Comparison of ENCODE assay signal across 1 cellular context in the genomic region with DNA sequence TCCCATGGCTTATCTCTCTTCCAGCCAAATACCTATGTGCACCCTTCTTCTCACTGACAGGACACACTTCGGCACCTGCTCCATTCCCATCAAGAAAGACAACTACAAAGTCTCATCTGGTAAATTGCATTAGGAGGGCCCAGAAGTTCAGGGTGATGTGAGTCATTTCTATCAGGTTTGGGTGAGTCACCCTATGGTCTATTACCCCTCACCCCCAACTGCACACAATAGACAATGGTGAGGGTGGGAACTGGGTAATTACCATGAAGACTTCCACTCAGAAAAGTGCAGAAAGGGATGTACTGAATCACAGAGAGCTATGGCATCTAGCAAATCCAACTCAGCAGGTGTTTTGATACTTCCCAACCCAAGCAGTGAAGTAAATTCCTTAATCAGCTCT.
A peak's percentile ranks its signal among the peaks of the same experiment; 100 is the strongest.
TF ChIP-seq lines count a peak whose summit lies in the region.

No MANE protein-coding gene starts in this region.

TF ChIP-seq in GM12878, 131 proteins besides CTCF, POLR2A, EP300 and RAD21 (continued from another document):
- TF ChIP-seq, protein P1, sequence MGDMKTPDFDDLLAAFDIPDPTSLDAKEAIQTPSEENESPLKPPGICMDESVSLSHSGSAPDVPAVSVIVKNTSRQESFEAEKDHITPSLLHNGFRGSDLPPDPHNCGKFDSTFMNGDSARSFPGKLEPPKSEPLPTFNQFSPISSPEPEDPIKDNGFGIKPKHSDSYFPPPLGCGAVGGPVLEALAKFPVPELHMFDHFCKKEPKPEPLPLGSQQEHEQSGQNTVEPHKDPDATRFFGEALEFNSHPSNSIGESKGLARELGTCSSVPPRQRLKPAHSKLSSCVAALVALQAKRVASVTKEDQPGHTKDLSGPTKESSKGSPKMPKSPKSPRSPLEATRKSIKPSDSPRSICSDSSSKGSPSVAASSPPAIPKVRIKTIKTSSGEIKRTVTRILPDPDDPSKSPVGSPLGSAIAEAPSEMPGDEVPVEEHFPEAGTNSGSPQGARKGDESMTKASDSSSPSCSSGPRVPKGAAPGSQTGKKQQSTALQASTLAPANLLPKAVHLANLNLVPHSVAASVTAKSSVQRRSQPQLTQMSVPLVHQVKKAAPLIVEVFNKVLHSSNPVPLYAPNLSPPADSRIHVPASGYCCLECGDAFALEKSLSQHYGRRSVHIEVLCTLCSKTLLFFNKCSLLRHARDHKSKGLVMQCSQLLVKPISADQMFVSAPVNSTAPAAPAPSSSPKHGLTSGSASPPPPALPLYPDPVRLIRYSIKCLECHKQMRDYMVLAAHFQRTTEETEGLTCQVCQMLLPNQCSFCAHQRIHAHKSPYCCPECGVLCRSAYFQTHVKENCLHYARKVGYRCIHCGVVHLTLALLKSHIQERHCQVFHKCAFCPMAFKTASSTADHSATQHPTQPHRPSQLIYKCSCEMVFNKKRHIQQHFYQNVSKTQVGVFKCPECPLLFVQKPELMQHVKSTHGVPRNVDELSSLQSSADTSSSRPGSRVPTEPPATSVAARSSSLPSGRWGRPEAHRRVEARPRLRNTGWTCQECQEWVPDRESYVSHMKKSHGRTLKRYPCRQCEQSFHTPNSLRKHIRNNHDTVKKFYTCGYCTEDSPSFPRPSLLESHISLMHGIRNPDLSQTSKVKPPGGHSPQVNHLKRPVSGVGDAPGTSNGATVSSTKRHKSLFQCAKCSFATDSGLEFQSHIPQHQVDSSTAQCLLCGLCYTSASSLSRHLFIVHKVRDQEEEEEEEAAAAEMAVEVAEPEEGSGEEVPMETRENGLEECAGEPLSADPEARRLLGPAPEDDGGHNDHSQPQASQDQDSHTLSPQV (IDR thresholded peaks at IDR 0.05) = no peak
- TF ChIP-seq HCFC1 (IDR thresholded peaks at IDR 0.05; ENCODE audit: low read length) (no peak), IRF4 (IDR thresholded peaks at IDR 0.05; ENCODE audit: low read depth, low read length) (no peak), BCL11A (IDR thresholded peaks at IDR 0.05; ENCODE audit: low read depth, low read length) (peak; percentile 61; the same call in 1 of the 2 replicates), DPF2 (IDR thresholded peaks at IDR 0.05) (no peak), POU2F2 (IDR thresholded peaks at IDR 0.05; ENCODE audit: borderline replicate concordance, low read depth, low read length) (no peak), NFIC (IDR thresholded peaks at IDR 0.05; ENCODE audit: low read depth, low read length) (0 out of 2 replicates have a peak, but pooled peaks have one; percentile 16), PML (IDR thresholded peaks at IDR 0.05; ENCODE audit: low read length) (0 out of 2 replicates have a peak, but pooled peaks have one; percentile 28), JUNB (IDR thresholded peaks at IDR 0.05) (peak; percentile 70), EED (IDR thresholded peaks at IDR 0.05; ENCODE audit: low read depth) (peak; percentile 40; the same call in 1 of the 2 replicates), STAT3 (IDR thresholded peaks at IDR 0.05; ENCODE audit: low read depth, low read length) (no peak), RUNX3 (IDR thresholded peaks at IDR 0.05; ENCODE audit: low read length) (peak; percentile 46; the same call in 1 of the 2 replicates), SPI1 (IDR thresholded peaks at IDR 0.05; ENCODE audit: borderline replicate concordance, insufficient read depth, low read depth, low read length) (no peak), ZNF24 (IDR thresholded peaks at IDR 0.05) (no peak), IKZF1 (conservative IDR thresholded peaks at IDR 0.05) (no peak), TCF7 (IDR thresholded peaks at IDR 0.05; ENCODE audit: borderline replicate concordance) (no peak), LARP7 (IDR thresholded peaks at IDR 0.05) (no peak), ZSCAN29 (IDR thresholded peaks at IDR 0.05) (no peak), ATF7 (IDR thresholded peaks at IDR 0.05; ENCODE audit: low read depth) (no peak), CREM (IDR thresholded peaks at IDR 0.05; ENCODE audit: low read depth) (peak; percentile 36; the same call in 1 of the 2 replicates), GATAD2B (conservative IDR thresholded peaks at IDR 0.05; ENCODE audit: low read depth) (no peak), JUND (IDR thresholded peaks at IDR 0.05; ENCODE audit: low read depth, low read length) (no peak), ZBED1 (IDR thresholded peaks at IDR 0.05; ENCODE audit: borderline replicate concordance) (no peak), HDAC2 (IDR thresholded peaks at IDR 0.05) (no peak), TAF1 (IDR thresholded peaks at IDR 0.05; ENCODE audit: borderline replicate concordance, low read depth, low read length) (no peak)
